Comparison of ENCODE assay signal across 29 cellular contexts in genomic region chr2:55962910-55963309, GRCh38. TPM values are rescaled to one million over a fixed set of nuclear protein-coding genes. Genes with fewer than 3 reads are reported as not detected.
DNase-seq lines count a peak whose midpoint lies in the region; ATAC-seq, FAIRE-seq and TF ChIP-seq lines count a peak whose summit lies in the region.
"Had no signal": no experiment of that assay in that cellular context is flagged by ENCODE, and none has a peak within 500 bp of the region (broad histone marks: within the 10 kb centered on the region; RNA-seq: fewer than 3 reads in every experiment).

No MANE protein-coding gene starts in this region.

- H3K27me3 Mint-ChIP-seq in astrocyte (ENCODE audit: low read depth, unreplicated experiment): peaks cover 5% of the 10 kb centered on the region
- H3K27me3 Mint-ChIP-seq: CD4-positive, CD25-positive, alpha-beta regulatory T cell had no signal

- H4K20me1 ChIP-seq in astrocyte (ENCODE audit: insufficient read depth, low read length): no peaks in the 10 kb centered on the region
- H4K20me1 ChIP-seq: BLaER1 had no signal

- no peaks in the 10 kb centered on the region for H3K9me3 Mint-ChIP-seq in astrocyte (ENCODE audit: unreplicated experiment)
- H3K9me3 Mint-ChIP-seq: CD14-positive monocyte had no signal

- H3K9ac ChIP-seq in astrocyte (ENCODE audit: low read length): no peak overlapping the region
- H3K9ac ChIP-seq: BLaER1 had no signal

- in situ Hi-C loops in GM13977 (cut with MboI; ENCODE audit: low pct_unique_long_range_greater_than_20kb, low sequenced_read_pairs, unreplicated experiment): loop anchor here (25.0 kb wide), 1 partner anchor 251 kb away; no protein-coding TSS in a partner anchor

- no peaks in the 10 kb centered on the region for H3K79me2 ChIP-seq in astrocyte (ENCODE audit: insufficient read depth, low read length)

- no peak overlapping the region for H3K27ac ChIP-seq in astrocyte (ENCODE audit: low read depth, low read length)

- H3K9me3 ChIP-seq in astrocyte (ENCODE audit: insufficient read depth, low read depth, low read length): no peaks in the 10 kb centered on the region
- H3K9me3 ChIP-seq: BE2C had no signal

- ATAC-seq in HG02678 (IDR thresholded peaks at IDR 0.05; ENCODE audit: unreplicated experiment): no peak
- ATAC-seq: GM12878 had no signal

- DNase-seq in astrocyte (ENCODE audit: low read depth) (peak; percentile 23), fibroblast of mammary gland (ENCODE audit: low read depth) (peak; percentile 17), fibroblast of the aortic adventitia (ENCODE audit: low read depth) (peak; percentile 63), ecto neural progenitor cell (ENCODE audit: low spot score) (no peak), NCI-H1092 treated with DMSO at 0.1 percent for 48 hours (lab: John Stamatoyannopoulos, UW) (no peak), GM13977 (ENCODE audit: low spot score) (no peak)
- DNase-seq: 8988T; ACHN; BE2C; C1 segment of cervical spinal cord; CD4-positive, alpha-beta memory T cell; CD4-positive, CD25-positive, alpha-beta regulatory T cell; CD8-positive, alpha-beta memory T cell; COR-L47; DMS 273 treated with DMSO at 0.1 percent for 48 hours; DMS153; DMS53; DMS79; DND-41; EL; GDM1 had no signal

- no peak overlapping the region for H2AFZ ChIP-seq in astrocyte (ENCODE audit: low read depth, low read length)

- H3K4me3 ChIP-seq in astrocyte (ENCODE audit: insufficient read depth, low read depth, low read length) (no peak overlapping the region), fibroblast of mammary gland (ENCODE audit: control insufficient read depth, low read depth, low read length) (no peak overlapping the region), fibroblast of the aortic adventitia (ENCODE audit: low read depth, low read length) (no peak overlapping the region)
- H3K4me3 ChIP-seq: BLaER1, GM12878 had no signal

- H3K36me3 Mint-ChIP-seq in astrocyte (ENCODE audit: low read depth, unreplicated experiment): no peaks in the 10 kb centered on the region
- H3K36me3 Mint-ChIP-seq: CD14-positive monocyte; CD4-positive, alpha-beta memory T cell; CD4-positive, CD25-positive, alpha-beta regulatory T cell; CD8-positive, alpha-beta memory T cell had no signal

- H3K4me1 Mint-ChIP-seq in astrocyte (ENCODE audit: low read depth, unreplicated experiment): peaks cover 21% of the 10 kb centered on the region
- H3K4me1 Mint-ChIP-seq: CD14-positive monocyte; CD4-positive, alpha-beta memory T cell; CD4-positive, CD25-positive, alpha-beta regulatory T cell; CD8-positive, alpha-beta memory T cell had no signal

- H3K27me3 ChIP-seq in astrocyte (ENCODE audit: insufficient read depth, low read length): no peaks in the 10 kb centered on the region
- H3K27me3 ChIP-seq: BE2C, BLaER1 had no signal

- no peak overlapping the region for H3K4me3 Mint-ChIP-seq in astrocyte (ENCODE audit: unreplicated experiment)
- H3K4me3 Mint-ChIP-seq: CD14-positive monocyte; CD4-positive, alpha-beta memory T cell; CD4-positive, CD25-positive, alpha-beta regulatory T cell; CD8-positive, alpha-beta memory T cell had no signal

- H3K4me1 ChIP-seq in astrocyte (ENCODE audit: insufficient read depth, low read length): peaks cover 12% of the 10 kb centered on the region
- H3K4me1 ChIP-seq: BE2C had no signal

- FAIRE-seq in astrocyte (lab: Jason Lieb, UNC): no peak
- FAIRE-seq: A204.1, GM12878, GM12892, GM19239 had no signal

- no peak for TF ChIP-seq CTCF in astrocyte (IDR thresholded peaks at IDR 0.05; ENCODE audit: insufficient read depth, low read depth, low read length)
- TF ChIP-seq CTCF in fibroblast of mammary gland (conservative IDR thresholded peaks at IDR 0.05; ENCODE audit: control insufficient read depth, insufficient read depth, low read depth, low read length): no peak
- no peak for TF ChIP-seq CTCF in fibroblast of the aortic adventitia (IDR thresholded peaks at IDR 0.05; ENCODE audit: insufficient read depth, low read length)
- no peak for TF ChIP-seq CTCF in GM13977 (IDR thresholded peaks at IDR 0.05; ENCODE audit: extremely low read depth, insufficient read depth, missing control alignments)

- H3K27ac Mint-ChIP-seq in astrocyte (ENCODE audit: unreplicated experiment): no peak overlapping the region
- H3K27ac Mint-ChIP-seq: CD14-positive monocyte; CD4-positive, alpha-beta memory T cell; CD4-positive, CD25-positive, alpha-beta regulatory T cell; CD8-positive, alpha-beta memory T cell had no signal

- no peaks in the 10 kb centered on the region for H3K36me3 ChIP-seq in astrocyte (ENCODE audit: insufficient read depth, low read length)
- H3K36me3 ChIP-seq: BE2C, BLaER1 had no signal

- H3K4me2 ChIP-seq in astrocyte (ENCODE audit: low read length): no peak overlapping the region

RNA-seq across cellular contexts. Expression of gene EFEMP1, which starts 39.3 kb away (rescaled TPM):
- total RNA-seq in astrocyte (146 and 155 TPM in 2 replicates), fibroblast of the aortic adventitia (ENCODE audit: low replicate concordance) (652 and 1,009 TPM in 2 replicates)
- total RNA-seq: CD4-positive, alpha-beta memory T cell; CD4-positive, CD25-positive, alpha-beta regulatory T cell; CD8-positive, alpha-beta memory T cell; G401 had no signal

Comparison
In these comparisons a context has a peak if more than half of its experiments do, and no peak if none do; other contexts are left out.
1. DNase-seq: peak in astrocyte (single experiment), fibroblast of mammary gland (single experiment) and fibroblast of the aortic adventitia (single experiment); none in ecto neural progenitor cell (single experiment), NCI-H1092 treated with DMSO at 0.1 percent for 48 hours (single experiment) and GM13977 (single experiment).